21 cellular contexts compared by ENCODE assay signal in the genomic region with DNA sequence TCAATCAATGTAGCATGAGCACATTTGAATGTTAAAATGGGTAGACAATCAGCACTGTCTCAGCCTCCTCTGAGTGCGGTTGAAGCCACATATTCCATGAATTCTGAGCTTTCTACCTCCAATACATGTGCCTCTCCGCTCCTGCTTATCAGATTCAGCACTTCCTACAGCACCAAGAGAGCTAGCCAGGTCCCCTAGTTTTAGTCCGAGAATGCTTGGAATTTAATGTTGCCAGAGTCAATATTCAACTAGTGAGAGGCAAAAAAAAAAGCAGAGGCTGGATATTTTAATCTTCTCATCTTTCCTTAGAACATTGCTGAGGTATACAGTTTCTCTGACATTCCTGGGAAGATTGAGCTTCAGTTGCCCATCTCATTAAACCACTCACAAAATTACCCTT.
"Had no signal": no experiment of that assay in that cellular context is flagged by ENCODE, and none has a peak within 500 bp of the region (broad histone marks: within the 10 kb centered on the region; RNA-seq: fewer than 3 reads in every experiment).

No MANE protein-coding gene starts in this region.

- H3K4me2 ChIP-seq: PC-9 had no signal

- H3K36me3 ChIP-seq: WERI-Rb-1 had no signal

- H3K4me3 ChIP-seq: PC-9 had no signal

- ATAC-seq: activated CD4-positive, alpha-beta T cell treated with anti-CD3 and anti-CD28 coated beads for 36 hours; activated T-cell treated with anti-CD3 and anti-CD28 coated beads, Interleukin-2, amount 50 U/mL, for 72 hours had no signal

- H2AFZ ChIP-seq: PC-9 had no signal

- DNase-seq: activated CD4-positive, alpha-beta memory T cell treated with anti-CD3 and anti-CD28 coated beads, Interleukin-2, amount 10 ng/mL, durations not matched to agents 7 days and 5 days; activated CD4-positive, alpha-beta T cell treated with anti-CD3 and anti-CD28 coated beads for 36 hours; activated CD4-positive, alpha-beta T cell treated with anti-CD3 and anti-CD28 coated beads, Interleukin-2, amount 50 U/mL, for 1 hour; activated gamma-delta T cell treated with Interleukin-2 at 50 U/mL for 16 hours; activated naive CD4-positive, alpha-beta T cell treated with anti-CD3 and anti-CD28 coated beads, Interleukin-2, amount 10 ng/mL, durations not matched to agents 7 days and 5 days; activated naive CD8-positive, alpha-beta T cell treated with anti-CD3 and anti-CD28 coated beads for 36 hours; activated T-cell treated with anti-CD3 and anti-CD28 coated beads, Interleukin-2, amount 50 U/mL, for 72 hours; NCI-H1092 treated with DMSO at 0.1 percent for 48 hours; NCI-H1417 treated with DMSO at 0.1 percent for 48 hours; NCI-H1694; NCI-H2029; NCI-H2107; NCI-H345; NCI-H510A; NCI-H526 treated with DMSO at 0.1 percent for 48 hours; NCI-H82; NK-92 treated with Interleukin-12 subunit alpha and Interleukin-12 subunit beta, amount 100 ng/mL, for 24 hours; SHP77 treated with DMSO at 0.1 percent for 48 hours; T-helper 1 cell; WERI-Rb-1 had no signal

- H3K27ac ChIP-seq: PC-9, WERI-Rb-1 had no signal
